ENCODE assay signal across 1 cellular context in the genomic region with DNA sequence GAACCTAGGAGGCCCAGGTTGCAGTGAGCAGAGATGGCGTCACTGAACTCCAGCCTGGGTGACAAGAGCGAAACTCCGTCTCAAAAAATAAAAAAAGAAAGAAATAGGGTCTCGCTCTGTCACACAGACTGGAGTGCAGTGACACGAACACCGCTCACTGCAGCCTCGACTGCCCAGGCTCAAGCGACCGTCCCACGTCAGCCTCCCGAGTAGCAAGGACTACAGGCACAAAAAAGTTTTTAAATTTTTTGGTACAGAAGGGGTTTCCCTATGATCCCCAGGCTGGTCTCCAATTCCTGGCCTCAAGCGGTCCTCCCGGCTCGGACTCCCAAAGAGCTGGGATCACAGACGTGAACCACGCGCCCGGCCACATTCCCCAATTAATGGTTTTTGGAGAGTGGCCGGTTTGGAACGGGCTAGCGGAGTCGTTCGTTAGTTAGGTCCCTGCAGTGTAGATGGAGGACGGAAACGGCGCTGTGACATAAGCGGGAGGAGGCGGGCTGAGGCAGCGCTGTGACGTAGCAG.
TF ChIP-seq lines count a peak whose summit lies in the region.

No MANE protein-coding gene starts in this region.

TF ChIP-seq in K562, 482 proteins besides CTCF, POLR2A, EP300 and RAD21 (continued from another document and continues in another):
- TF ChIP-seq ATF3 (IDR thresholded peaks at IDR 0.05), result no peak
- peak; percentile 31; the same call in 1 of the 2 replicates for TF ChIP-seq ATF3 (CRISPR knock-in tag; conservative IDR thresholded peaks at IDR 0.05)
- TF ChIP-seq, protein P1, sequence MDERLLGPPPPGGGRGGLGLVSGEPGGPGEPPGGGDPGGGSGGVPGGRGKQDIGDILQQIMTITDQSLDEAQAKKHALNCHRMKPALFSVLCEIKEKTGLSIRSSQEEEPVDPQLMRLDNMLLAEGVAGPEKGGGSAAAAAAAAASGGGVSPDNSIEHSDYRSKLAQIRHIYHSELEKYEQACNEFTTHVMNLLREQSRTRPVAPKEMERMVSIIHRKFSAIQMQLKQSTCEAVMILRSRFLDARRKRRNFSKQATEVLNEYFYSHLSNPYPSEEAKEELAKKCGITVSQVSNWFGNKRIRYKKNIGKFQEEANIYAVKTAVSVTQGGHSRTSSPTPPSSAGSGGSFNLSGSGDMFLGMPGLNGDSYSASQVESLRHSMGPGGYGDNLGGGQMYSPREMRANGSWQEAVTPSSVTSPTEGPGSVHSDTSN (CRISPR knock-in tag; IDR thresholded peaks at IDR 0.05; ENCODE audit: low read depth), result no peak
- TF ChIP-seq, protein P1 (tag; conservative IDR thresholded peaks at IDR 0.05; ENCODE audit: low read depth), result no peak
- TF ChIP-seq TEAD4 (IDR thresholded peaks at IDR 0.05; ENCODE audit: low read length), result no peak
- no peak for TF ChIP-seq TEAD4 (CRISPR knock-in tag; IDR thresholded peaks at IDR 0.05; ENCODE audit: borderline replicate concordance)
- no peak for TF ChIP-seq ZC3H11A (IDR thresholded peaks at IDR 0.05; ENCODE audit: low read depth, low read length)
- TF ChIP-seq ASH1L (IDR thresholded peaks at IDR 0.05; ENCODE audit: borderline replicate concordance, low read depth, partially characterized antibody), result no peak
- TF ChIP-seq BRD4 (IDR thresholded peaks at IDR 0.05), result no peak
- no peak for TF ChIP-seq TBL1XR1 (IDR thresholded peaks at IDR 0.05; ENCODE audit: low read length in 2 of 2)
- TF ChIP-seq ZNF785 (CRISPR knock-in tag; IDR thresholded peaks at IDR 0.05), result no peak
- no peak for TF ChIP-seq CREBBP (IDR thresholded peaks at IDR 0.05; ENCODE audit: low read depth, low read length)
- TF ChIP-seq BRF2 (IDR thresholded peaks at IDR 0.05; ENCODE audit: borderline replicate concordance, insufficient read depth, insufficient read length), result no peak
- TF ChIP-seq, protein P2, sequence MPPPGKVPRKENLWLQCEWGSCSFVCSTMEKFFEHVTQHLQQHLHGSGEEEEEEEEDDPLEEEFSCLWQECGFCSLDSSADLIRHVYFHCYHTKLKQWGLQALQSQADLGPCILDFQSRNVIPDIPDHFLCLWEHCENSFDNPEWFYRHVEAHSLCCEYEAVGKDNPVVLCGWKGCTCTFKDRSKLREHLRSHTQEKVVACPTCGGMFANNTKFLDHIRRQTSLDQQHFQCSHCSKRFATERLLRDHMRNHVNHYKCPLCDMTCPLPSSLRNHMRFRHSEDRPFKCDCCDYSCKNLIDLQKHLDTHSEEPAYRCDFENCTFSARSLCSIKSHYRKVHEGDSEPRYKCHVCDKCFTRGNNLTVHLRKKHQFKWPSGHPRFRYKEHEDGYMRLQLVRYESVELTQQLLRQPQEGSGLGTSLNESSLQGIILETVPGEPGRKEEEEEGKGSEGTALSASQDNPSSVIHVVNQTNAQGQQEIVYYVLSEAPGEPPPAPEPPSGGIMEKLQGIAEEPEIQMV (tag; conservative IDR thresholded peaks at IDR 0.05; ENCODE audit: low read depth), result no peak
- no peak for TF ChIP-seq CCNT2 (IDR thresholded peaks at IDR 0.05; ENCODE audit: borderline replicate concordance, extremely low read depth, insufficient read length, low read depth, low read length)
- no peak for TF ChIP-seq EZH2 (IDR thresholded peaks at IDR 0.05; ENCODE audit: borderline replicate concordance, low read depth, low read length)
- TF ChIP-seq ZNF165 (CRISPR knock-in tag; IDR thresholded peaks at IDR 0.05; ENCODE audit: borderline replicate concordance), result no peak
- TF ChIP-seq ELK3 (CRISPR knock-in tag; IDR thresholded peaks at IDR 0.05), result peak; percentile 55; the same call in 1 of the 2 replicates
- no peak for TF ChIP-seq ZNF551 (CRISPR knock-in tag; IDR thresholded peaks at IDR 0.05)
- no peak for TF ChIP-seq ZKSCAN1 (IDR thresholded peaks at IDR 0.05; ENCODE audit: low read depth, low read length)
- TF ChIP-seq EWSR1 (IDR thresholded peaks at IDR 0.05; ENCODE audit: borderline replicate concordance, low read depth, partially characterized antibody), result no peak
- peak; percentile 45; the same call in 1 of the 2 replicates for TF ChIP-seq SMARCA4 (IDR thresholded peaks at IDR 0.05)
- TF ChIP-seq, protein P3, sequence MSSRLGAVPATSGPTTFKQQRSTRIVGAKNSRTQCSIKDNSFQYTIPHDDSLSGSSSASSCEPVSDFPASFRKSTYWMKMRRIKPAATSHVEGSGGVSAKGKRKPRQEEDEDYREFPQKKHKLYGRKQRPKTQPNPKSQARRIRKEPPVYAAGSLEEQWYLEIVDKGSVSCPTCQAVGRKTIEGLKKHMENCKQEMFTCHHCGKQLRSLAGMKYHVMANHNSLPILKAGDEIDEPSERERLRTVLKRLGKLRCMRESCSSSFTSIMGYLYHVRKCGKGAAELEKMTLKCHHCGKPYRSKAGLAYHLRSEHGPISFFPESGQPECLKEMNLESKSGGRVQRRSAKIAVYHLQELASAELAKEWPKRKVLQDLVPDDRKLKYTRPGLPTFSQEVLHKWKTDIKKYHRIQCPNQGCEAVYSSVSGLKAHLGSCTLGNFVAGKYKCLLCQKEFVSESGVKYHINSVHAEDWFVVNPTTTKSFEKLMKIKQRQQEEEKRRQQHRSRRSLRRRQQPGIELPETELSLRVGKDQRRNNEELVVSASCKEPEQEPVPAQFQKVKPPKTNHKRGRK (tag; IDR thresholded peaks at IDR 0.05), result no peak
- TF ChIP-seq IFI16 (CRISPR knock-in tag; IDR thresholded peaks at IDR 0.05), result no peak
- TF ChIP-seq NRF1 (conservative IDR thresholded peaks at IDR 0.05 in 1 of 2, IDR thresholded peaks at IDR 0.05 in 1 of 2), result no peak
- no peak for TF ChIP-seq RAD51 (IDR thresholded peaks at IDR 0.05; ENCODE audit: borderline replicate concordance, low read depth)
- no peak for TF ChIP-seq SOX6 (IDR thresholded peaks at IDR 0.05)
- TF ChIP-seq PREB (CRISPR knock-in tag; IDR thresholded peaks at IDR 0.05), result no peak
- TF ChIP-seq ZNF212 (CRISPR knock-in tag; IDR thresholded peaks at IDR 0.05), result peak; percentile 74; the same call in 1 of the 2 replicates
- TF ChIP-seq KLF6 (CRISPR knock-in tag; IDR thresholded peaks at IDR 0.05; ENCODE audit: borderline replicate concordance), result 0 out of 2 replicates have a peak, but pooled peaks have one; percentile 10
- no peak for TF ChIP-seq NBN (IDR thresholded peaks at IDR 0.05; ENCODE audit: low read depth)
- no peak for TF ChIP-seq ZNF3 (CRISPR knock-in tag; IDR thresholded peaks at IDR 0.05)
- TF ChIP-seq SAFB2 (IDR thresholded peaks at IDR 0.05; ENCODE audit: borderline replicate concordance, low read depth, low read length, severe bottlenecking), result no peak
- TF ChIP-seq ZNF174 (CRISPR knock-in tag; IDR thresholded peaks at IDR 0.05), result no peak
- TF ChIP-seq, protein P4, sequence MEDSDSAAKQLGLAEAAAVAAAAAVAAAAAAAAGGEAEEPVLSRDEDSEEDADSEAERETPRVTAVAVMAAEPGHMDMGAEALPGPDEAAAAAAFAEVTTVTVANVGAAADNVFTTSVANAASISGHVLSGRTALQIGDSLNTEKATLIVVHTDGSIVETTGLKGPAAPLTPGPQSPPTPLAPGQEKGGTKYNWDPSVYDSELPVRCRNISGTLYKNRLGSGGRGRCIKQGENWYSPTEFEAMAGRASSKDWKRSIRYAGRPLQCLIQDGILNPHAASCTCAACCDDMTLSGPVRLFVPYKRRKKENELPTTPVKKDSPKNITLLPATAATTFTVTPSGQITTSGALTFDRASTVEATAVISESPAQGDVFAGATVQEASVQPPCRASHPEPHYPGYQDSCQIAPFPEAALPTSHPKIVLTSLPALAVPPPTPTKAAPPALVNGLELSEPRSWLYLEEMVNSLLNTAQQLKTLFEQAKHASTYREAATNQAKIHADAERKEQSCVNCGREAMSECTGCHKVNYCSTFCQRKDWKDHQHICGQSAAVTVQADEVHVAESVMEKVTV (CRISPR knock-in tag; IDR thresholded peaks at IDR 0.05), result 0 out of 2 replicates have a peak, but pooled peaks have one; percentile 7
- peak; percentile 77 for TF ChIP-seq SUPT5H (IDR thresholded peaks at IDR 0.05)
- TF ChIP-seq MBD2 (IDR thresholded peaks at IDR 0.05; ENCODE audit: borderline replicate concordance, low read depth), result no peak
- TF ChIP-seq, protein P5, sequence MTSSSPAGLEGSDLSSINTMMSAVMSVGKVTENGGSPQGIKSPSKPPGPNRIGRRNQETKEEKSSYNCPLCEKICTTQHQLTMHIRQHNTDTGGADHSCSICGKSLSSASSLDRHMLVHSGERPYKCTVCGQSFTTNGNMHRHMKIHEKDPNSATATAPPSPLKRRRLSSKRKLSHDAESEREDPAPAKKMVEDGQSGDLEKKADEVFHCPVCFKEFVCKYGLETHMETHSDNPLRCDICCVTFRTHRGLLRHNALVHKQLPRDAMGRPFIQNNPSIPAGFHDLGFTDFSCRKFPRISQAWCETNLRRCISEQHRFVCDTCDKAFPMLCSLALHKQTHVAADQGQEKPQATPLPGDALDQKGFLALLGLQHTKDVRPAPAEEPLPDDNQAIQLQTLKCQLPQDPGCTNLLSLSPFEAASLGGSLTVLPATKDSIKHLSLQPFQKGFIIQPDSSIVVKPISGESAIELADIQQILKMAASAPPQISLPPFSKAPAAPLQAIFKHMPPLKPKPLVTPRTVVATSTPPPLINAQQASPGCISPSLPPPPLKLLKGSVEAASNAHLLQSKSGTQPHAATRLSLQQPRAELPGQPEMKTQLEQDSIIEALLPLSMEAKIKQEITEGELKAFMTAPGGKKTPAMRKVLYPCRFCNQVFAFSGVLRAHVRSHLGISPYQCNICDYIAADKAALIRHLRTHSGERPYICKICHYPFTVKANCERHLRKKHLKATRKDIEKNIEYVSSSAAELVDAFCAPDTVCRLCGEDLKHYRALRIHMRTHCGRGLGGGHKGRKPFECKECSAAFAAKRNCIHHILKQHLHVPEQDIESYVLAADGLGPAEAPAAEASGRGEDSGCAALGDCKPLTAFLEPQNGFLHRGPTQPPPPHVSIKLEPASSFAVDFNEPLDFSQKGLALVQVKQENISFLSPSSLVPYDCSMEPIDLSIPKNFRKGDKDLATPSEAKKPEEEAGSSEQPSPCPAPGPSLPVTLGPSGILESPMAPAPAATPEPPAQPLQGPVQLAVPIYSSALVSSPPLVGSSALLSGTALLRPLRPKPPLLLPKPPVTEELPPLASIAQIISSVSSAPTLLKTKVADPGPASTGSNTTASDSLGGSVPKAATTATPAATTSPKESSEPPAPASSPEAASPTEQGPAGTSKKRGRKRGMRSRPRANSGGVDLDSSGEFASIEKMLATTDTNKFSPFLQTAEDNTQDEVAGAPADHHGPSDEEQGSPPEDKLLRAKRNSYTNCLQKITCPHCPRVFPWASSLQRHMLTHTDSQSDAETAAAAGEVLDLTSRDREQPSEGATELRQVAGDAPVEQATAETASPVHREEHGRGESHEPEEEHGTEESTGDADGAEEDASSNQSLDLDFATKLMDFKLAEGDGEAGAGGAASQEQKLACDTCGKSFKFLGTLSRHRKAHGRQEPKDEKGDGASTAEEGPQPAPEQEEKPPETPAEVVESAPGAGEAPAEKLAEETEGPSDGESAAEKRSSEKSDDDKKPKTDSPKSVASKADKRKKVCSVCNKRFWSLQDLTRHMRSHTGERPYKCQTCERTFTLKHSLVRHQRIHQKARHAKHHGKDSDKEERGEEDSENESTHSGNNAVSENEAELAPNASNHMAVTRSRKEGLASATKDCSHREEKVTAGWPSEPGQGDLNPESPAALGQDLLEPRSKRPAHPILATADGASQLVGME (CRISPR knock-in tag; IDR thresholded peaks at IDR 0.05), result no peak
- no peak for TF ChIP-seq POLR3A (IDR thresholded peaks at IDR 0.05; ENCODE audit: borderline replicate concordance, extremely low read depth, insufficient read depth, insufficient read length)
- TF ChIP-seq THAP7 (CRISPR knock-in tag; IDR thresholded peaks at IDR 0.05), result no peak
